Comparison of ENCODE assay signal across 8 cellular contexts in the genomic region with DNA sequence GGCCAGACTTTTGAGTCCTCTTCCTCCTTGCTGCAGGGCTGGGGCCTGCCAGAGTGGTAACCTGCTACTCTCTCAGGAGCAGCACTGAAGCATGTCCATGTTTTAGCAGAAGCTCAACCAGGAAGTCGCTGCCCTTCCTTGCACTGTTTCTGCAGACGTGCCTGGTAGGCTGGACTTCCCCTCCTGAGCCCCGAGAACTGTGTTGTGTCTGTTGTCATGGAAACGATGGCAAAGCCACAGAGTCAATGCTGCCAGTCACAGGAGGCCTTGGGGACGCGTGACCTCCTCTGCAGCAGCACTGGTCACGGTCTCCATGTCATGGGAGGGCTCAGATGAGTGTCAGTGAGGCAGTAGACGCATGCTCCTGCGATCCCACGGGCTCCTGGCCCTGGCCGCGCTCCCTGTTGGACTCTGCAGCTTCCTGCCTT.
DNase-seq lines count a peak whose midpoint lies in the region; ATAC-seq and TF ChIP-seq lines count a peak whose summit lies in the region.

No MANE protein-coding gene starts in this region.

- ATAC-seq in HG02973 (IDR thresholded peaks at IDR 0.05; ENCODE audit: unreplicated experiment) (peak; percentile 98), aorta (ENCODE audit: low FRiP score) (peak; percentile 95)

- H3K27ac ChIP-seq in right atrium auricular region (peak overlapping the region in 1 of 2 donors; percentile 48), aorta (ENCODE audit: low read depth in 1 of 2, low read length in 2 of 2) (peak overlapping the region in 1 of 2 donors; percentile 72)

- WGBS in aorta, 2 donors = 0 to 3% methylated on average over 12 of the region's 12 CpGs

- H3K36me3 ChIP-seq in right atrium auricular region (no peaks in the 10 kb centered on the region), aorta (ENCODE audit: control insufficient read depth in 1 of 2, insufficient read depth in 2 of 2, low read length in 1 of 2) (no peaks in the 10 kb centered on the region)

- DNase-seq in NK-92 treated with Interleukin-12 subunit alpha and Interleukin-12 subunit beta, amount 100 ng/mL, for 24 hours (lab: John Stamatoyannopoulos, UW) = peak; percentile 69
- DNase-seq in NK-92 (lab: John Stamatoyannopoulos, UW; ENCODE audit: unreplicated experiment) (no peak), right atrium auricular region (ENCODE audit: low spot score) (peak; percentile 96), retinal pigment epithelial cell (ENCODE audit: low read depth) (peak; percentile 97), aorta (peak; percentile 90 to 96)

- H3K4me1 Mint-ChIP-seq in activated naive CD4-positive, alpha-beta T cell treated with anti-CD3 and anti-CD28 coated beads, Interleukin-2, amount 50 U/mL, for 24 hours = peaks cover 16% of the 10 kb centered on the region

- H3K4me3 ChIP-seq in right atrium auricular region (no peak overlapping the region), retinal pigment epithelial cell (ENCODE audit: low read length) (no peak overlapping the region), aorta (ENCODE audit: low read length in 2 of 2) (no peak overlapping the region)

- H3K4me3 Mint-ChIP-seq in activated naive CD4-positive, alpha-beta T cell treated with anti-CD3 and anti-CD28 coated beads, Interleukin-2, amount 50 U/mL, for 24 hours = peak overlapping the region; percentile 55

- no peaks in the 10 kb centered on the region for H3K9me3 ChIP-seq in right atrium auricular region
- H3K9me3 ChIP-seq in aorta (ENCODE audit: control insufficient read depth, low read length) = no peaks in the 10 kb centered on the region

- H3K4me1 ChIP-seq in right atrium auricular region (peaks cover 0 to 26% of the 10 kb centered on the region in 2 donors), aorta (ENCODE audit: control insufficient read depth in 1 of 2, insufficient read depth in 2 of 2, low read length in 2 of 2) (no peaks in the 10 kb centered on the region)

- no peaks in the 10 kb centered on the region for H3K36me3 Mint-ChIP-seq in activated naive CD4-positive, alpha-beta T cell treated with anti-CD3 and anti-CD28 coated beads, Interleukin-2, amount 50 U/mL, for 24 hours

- H3K27me3 ChIP-seq in right atrium auricular region (no peaks in the 10 kb centered on the region), aorta (ENCODE audit: control insufficient read depth in 1 of 2, insufficient read depth in 2 of 2, low read length in 1 of 2) (no peaks in the 10 kb centered on the region)

- peaks cover 3% of the 10 kb centered on the region for H3K27me3 Mint-ChIP-seq in activated naive CD4-positive, alpha-beta T cell treated with anti-CD3 and anti-CD28 coated beads, Interleukin-2, amount 50 U/mL, for 24 hours

- intact Hi-C loops in aorta (cut with DNase I) = loop anchor here in 1 of 2 donors (10.0 kb wide), 1 partner anchor 343 kb away; a partner anchor contains a TSS

- H3K27ac Mint-ChIP-seq in activated naive CD4-positive, alpha-beta T cell treated with anti-CD3 and anti-CD28 coated beads, Interleukin-2, amount 50 U/mL, for 24 hours = peak overlapping the region; percentile 74

- no peaks in the 10 kb centered on the region for H3K9me3 Mint-ChIP-seq in activated naive CD4-positive, alpha-beta T cell treated with anti-CD3 and anti-CD28 coated beads, Interleukin-2, amount 50 U/mL, for 24 hours

- TF ChIP-seq CTCF in right atrium auricular region (IDR thresholded peaks at IDR 0.05) (no peak), retinal pigment epithelial cell (conservative IDR thresholded peaks at IDR 0.05; ENCODE audit: low read depth, low read length) (no peak)

- TF ChIP-seq POLR2A in Raji (IDR thresholded peaks at IDR 0.05; ENCODE audit: insufficient read depth, low read depth, low read length) = peak; percentile 51
